Comparison of ENCODE assay signal across 18 cellular contexts in genomic region chr10:4839353-4839752, GRCh38. TPM values are rescaled to one million over a fixed set of nuclear protein-coding genes. Genes with fewer than 3 reads are reported as not detected.
DNase-seq lines count a peak whose midpoint lies in the region; ATAC-seq and TF ChIP-seq lines count a peak whose summit lies in the region.
"Had no signal": no experiment of that assay in that cellular context is flagged by ENCODE, and none has a peak within 500 bp of the region (broad histone marks: within the 10 kb centered on the region; RNA-seq: fewer than 3 reads in every experiment).

No MANE protein-coding gene starts in this region.

- H3K27me3 ChIP-seq in cardiac muscle cell: no peaks in the 10 kb centered on the region
- no peaks in the 10 kb centered on the region for H3K27me3 ChIP-seq in heart left ventricle
- no peaks in the 10 kb centered on the region for H3K27me3 ChIP-seq in prostate gland (replicated peaks; ENCODE audit: insufficient read depth)
- H3K27me3 ChIP-seq: SJSA1 had no signal

- 84 to 92% (median 86%) methylated on average over 4 of the region's 4 CpGs for WGBS in heart left ventricle, 4 donors
- 78% methylated on average over 4 of the region's 4 CpGs for WGBS in prostate gland

- no peak for TF ChIP-seq CTCF in cardiac muscle cell (IDR thresholded peaks at IDR 0.05; ENCODE audit: low read depth, low read length)
- TF ChIP-seq CTCF in heart left ventricle (IDR thresholded peaks at IDR 0.05): no peak
- no peak for TF ChIP-seq CTCF in prostate gland (IDR thresholded peaks at IDR 0.05)

- peaks cover 30% of the 10 kb centered on the region for H3K4me1 Mint-ChIP-seq in activated T-cell treated with anti-CD3 and anti-CD28 coated beads, Interleukin-2, amount 50 U/mL, for 24 hours (ENCODE audit: low read depth)
- H3K4me1 Mint-ChIP-seq: GM23338 had no signal

- H3K9me3 ChIP-seq in cardiac muscle cell (ENCODE audit: low read depth): no peaks in the 10 kb centered on the region
- H3K9me3 ChIP-seq in heart left ventricle: no peaks in the 10 kb centered on the region
- no peaks in the 10 kb centered on the region for H3K9me3 ChIP-seq in prostate gland
- H3K9me3 ChIP-seq: SJSA1 had no signal

- H3K36me3 Mint-ChIP-seq in activated T-cell treated with anti-CD3 and anti-CD28 coated beads, Interleukin-2, amount 50 U/mL, for 24 hours (ENCODE audit: low read depth): peaks cover 27% of the 10 kb centered on the region
- H3K36me3 Mint-ChIP-seq: CD4-positive, alpha-beta memory T cell had no signal

- H3K4me3 Mint-ChIP-seq in activated T-cell treated with anti-CD3 and anti-CD28 coated beads, Interleukin-2, amount 50 U/mL, for 24 hours: no peak overlapping the region
- H3K4me3 Mint-ChIP-seq: CD4-positive, alpha-beta memory T cell; GM23338 had no signal

- H3K4me3 ChIP-seq in cardiac muscle cell (no peak overlapping the region), heart left ventricle (no peak overlapping the region), prostate gland (no peak overlapping the region)
- H3K4me3 ChIP-seq: GM23338, SJSA1 had no signal

- no peaks in the 10 kb centered on the region for H3K9me3 Mint-ChIP-seq in activated T-cell treated with anti-CD3 and anti-CD28 coated beads, Interleukin-2, amount 50 U/mL, for 24 hours
- H3K9me3 Mint-ChIP-seq: CD4-positive, alpha-beta memory T cell had no signal

- H3K4me1 ChIP-seq in cardiac muscle cell (ENCODE audit: low read depth): peaks cover 40% of the 10 kb centered on the region
- peaks cover 0 to 13% (median 2%) of the 10 kb centered on the region in 12 donors for H3K4me1 ChIP-seq in heart left ventricle
- H3K4me1 ChIP-seq in prostate gland (replicated peaks): no peaks in the 10 kb centered on the region
- H3K4me1 ChIP-seq: SJSA1 had no signal

- intact Hi-C loops in heart left ventricle (cut with DNase I) (no loop called here), prostate gland (cut with DNase I) (no loop called here)

- H3K27ac ChIP-seq in cardiac muscle cell (peak overlapping the region; percentile 5), heart left ventricle (peak overlapping the region in 3 of 12 donors; percentile 35 to 49 (median 36)), prostate gland (no peak overlapping the region)
- H3K27ac ChIP-seq: SJSA1 had no signal

- H3K27ac Mint-ChIP-seq in activated T-cell treated with anti-CD3 and anti-CD28 coated beads, Interleukin-2, amount 50 U/mL, for 24 hours: no peak overlapping the region
- H3K27ac Mint-ChIP-seq: GM23338 had no signal

- ATAC-seq in heart left ventricle: no peak
- ATAC-seq: GM23338 had no signal

- TF ChIP-seq POLR2A in heart left ventricle (IDR thresholded peaks at IDR 0.05): no peak
- no peak for TF ChIP-seq POLR2A in erythroblast (IDR thresholded peaks at IDR 0.05; ENCODE audit: low read length)
- no peak for TF ChIP-seq POLR2A in prostate gland (IDR thresholded peaks at IDR 0.05)

- no peak for DNase-seq in cardiac muscle cell (ENCODE audit: low read depth in 1 of 2, low spot score in 1 of 2)
- DNase-seq in heart left ventricle: no peak
- peak; percentile 19 for DNase-seq in OCI-M1 (lab: John Stamatoyannopoulos, UW)
- peak; percentile 8 to 11 for DNase-seq in erythroblast (lab: John Stamatoyannopoulos, UW)
- no peak for DNase-seq in NCI-H524 treated with DMSO at 0.1 percent for 48 hours (lab: John Stamatoyannopoulos, UW)
- DNase-seq in prostate gland (ENCODE audit: low spot score): no peak
- DNase-seq in activated T-cell treated with anti-CD3 and anti-CD28 coated beads, Interleukin-2, amount 50 U/mL, for 24 hours: no peak
- DNase-seq: CD4-positive, alpha-beta memory T cell; DND-41; GDM1; Karpas-422; MV-4-11; NCI-H1417 treated with DMSO at 0.1 percent for 48 hours; NCI-H2029 treated with DMSO at 0.1 percent for 48 hours; NCI-H510A had no signal

- H3K27me3 Mint-ChIP-seq in activated T-cell treated with anti-CD3 and anti-CD28 coated beads, Interleukin-2, amount 50 U/mL, for 24 hours: no peaks in the 10 kb centered on the region
- H3K27me3 Mint-ChIP-seq: CD4-positive, alpha-beta memory T cell had no signal

- no peaks in the 10 kb centered on the region for H3K36me3 ChIP-seq in cardiac muscle cell
- H3K36me3 ChIP-seq in heart left ventricle: peaks cover 0 to 55% (median 23%) of the 10 kb centered on the region in 9 donors
- H3K36me3 ChIP-seq in prostate gland: no peaks in the 10 kb centered on the region

RNA-seq across cellular contexts. Expression of gene AKR1E2, which starts 13.3 kb away (rescaled TPM):
- total RNA-seq in cardiac muscle cell (1.8 and 6.6 TPM in 2 replicates), heart left ventricle (1 to 10 TPM; 1.6 to 8.0 (median 4.1) TPM), prostate gland (10 to 100 TPM in 1 of 2 donors, 1 to 10 TPM in 1; 1.8 to 16.2 TPM)
- polyA plus RNA-seq in cardiac muscle cell (0.68 and 3.3 TPM in 2 replicates), heart left ventricle (1 to 10 TPM; 1.2 to 1.8 TPM)
- total RNA-seq: OCI-LY7 had no signal

Comparison
In these comparisons a context has a peak if more than half of its experiments do, and no peak if none do; other contexts are left out.
1. DNase-seq: peak in OCI-M1 (single experiment) and erythroblast (2 of 2); none in cardiac muscle cell (0 of 2), heart left ventricle (0 of 5), NCI-H524 treated with DMSO at 0.1 percent for 48 hours (single experiment), prostate gland (single experiment) and activated T-cell treated with anti-CD3 and anti-CD28 coated beads, Interleukin-2, amount 50 U/mL, for 24 hours (single experiment).